8 cellular contexts compared by ENCODE assay signal in the genomic region with DNA sequence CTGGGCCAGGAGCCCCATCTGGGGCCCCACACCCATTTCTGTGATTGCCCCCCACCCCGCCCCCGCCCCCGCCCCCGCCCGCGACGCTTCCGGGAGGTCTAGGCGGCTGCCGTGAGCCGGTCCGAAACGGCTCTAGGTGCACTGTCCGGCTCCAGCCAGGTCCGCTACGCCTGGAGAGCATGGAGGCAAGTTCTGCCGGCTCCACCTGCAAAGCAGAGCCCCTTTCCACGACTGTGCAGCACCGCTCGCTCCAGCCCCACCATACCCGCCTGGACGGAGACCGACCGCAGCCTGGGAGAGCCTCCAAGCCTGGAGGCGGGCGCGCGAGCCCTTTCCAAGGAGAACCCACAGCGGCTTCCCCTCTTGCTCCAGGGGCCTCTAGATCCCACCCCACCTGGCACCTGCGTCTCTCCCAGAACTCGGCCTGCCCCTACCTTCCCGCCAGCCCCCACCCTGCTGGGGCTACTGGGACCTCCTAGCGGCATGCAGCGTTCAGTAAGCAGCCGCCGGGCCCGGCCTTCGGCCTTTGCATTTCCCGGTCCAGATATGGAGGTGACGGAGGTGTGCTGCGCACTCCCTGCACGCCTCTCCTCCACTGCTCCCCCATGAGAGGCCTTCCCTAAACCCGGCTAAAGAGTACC.
DNase-seq lines count a peak whose midpoint lies in the region; ATAC-seq and TF ChIP-seq lines count a peak whose summit lies in the region.

No MANE protein-coding gene starts in this region.

- H3K9me3 Mint-ChIP-seq in brain (peaks cover 13 to 27% (median 19%) of the 10 kb centered on the region in 5 experiments), memory B cell (no peaks in the 10 kb centered on the region)

- H3K9me3 ChIP-seq in vagina (no peaks in the 10 kb centered on the region), Karpas-422 (ENCODE audit: low read length) (no peaks in the 10 kb centered on the region)

- H3K9me2 ChIP-seq in Karpas-422 (replicated peaks; ENCODE audit: insufficient read depth, low read length), result no peaks in the 10 kb centered on the region

- H3K4me1 ChIP-seq in ACC112 (ENCODE audit: control insufficient read depth, insufficient read depth, low read length, unreplicated experiment) (peaks cover 16% of the 10 kb centered on the region), vagina (peaks cover 35% of the 10 kb centered on the region), Karpas-422 (ENCODE audit: low read length) (peaks cover 13% of the 10 kb centered on the region)

- H3K36me3 ChIP-seq in ACC112 (ENCODE audit: insufficient read depth, low read length), result no peaks in the 10 kb centered on the region
- no peaks in the 10 kb centered on the region for H3K36me3 ChIP-seq in vagina
- no peaks in the 10 kb centered on the region for H3K36me3 ChIP-seq in Karpas-422 (ENCODE audit: insufficient read depth, low read length)

- DNase-seq in memory B cell (ENCODE audit: low spot score in 2 of 2) (peak in 1 of 2 donors; percentile 36), vagina (ENCODE audit: extremely low spot score in 2 of 2) (peak; percentile 79 to 92), Karpas-422 (no peak), NCI-H446 (lab: John Stamatoyannopoulos, UW) (no peak)

- H3K4me3 Mint-ChIP-seq in brain (peak overlapping the region; percentile 30 to 91 (median 88)), memory B cell (peak overlapping the region; percentile 91)

- peak overlapping the region; percentile 11 for H2AFZ ChIP-seq in ACC112 (ENCODE audit: low read length, unreplicated experiment)
- no peak overlapping the region for H2AFZ ChIP-seq in Karpas-422 (ENCODE audit: low read length)

- no peaks in the 10 kb centered on the region for H4K20me1 ChIP-seq in Karpas-422 (ENCODE audit: insufficient read depth, low read depth, low read length)

- ATAC-seq in GM19023 (IDR thresholded peaks at IDR 0.05; ENCODE audit: unreplicated experiment), result peak; percentile 40
- ATAC-seq in HG03354 (IDR thresholded peaks at IDR 0.05; ENCODE audit: poor library complexity, severe bottlenecking, unreplicated experiment), result peak; percentile 41
- peak; percentile 44 for ATAC-seq in memory B cell (ENCODE audit: low read depth)

- TF ChIP-seq POLR2A in vagina (IDR thresholded peaks at IDR 0.05), result no peak

- H3K27ac Mint-ChIP-seq in brain (no peak overlapping the region), memory B cell (peak overlapping the region; percentile 85)

- H3K27me3 ChIP-seq in ACC112 (ENCODE audit: insufficient read depth, low read length), result no peaks in the 10 kb centered on the region
- H3K27me3 ChIP-seq in vagina, result no peaks in the 10 kb centered on the region
- no peaks in the 10 kb centered on the region for H3K27me3 ChIP-seq in Karpas-422 (ENCODE audit: low read length)

- H3K79me2 ChIP-seq in ACC112 (ENCODE audit: control insufficient read depth, insufficient read depth, low read length, unreplicated experiment) (no peaks in the 10 kb centered on the region), Karpas-422 (ENCODE audit: low read length) (no peaks in the 10 kb centered on the region)

- H3K27me3 Mint-ChIP-seq in brain (peaks cover 67% of the 10 kb centered on the region), memory B cell (no peaks in the 10 kb centered on the region)

- H3K9ac ChIP-seq in Karpas-422 (ENCODE audit: low read length), result no peak overlapping the region

- H3K4me3 ChIP-seq in ACC112 (ENCODE audit: low read depth, low read length), result peak overlapping the region; percentile 76
- peak overlapping the region; percentile 56 to 82 for H3K4me3 ChIP-seq in vagina
- H3K4me3 ChIP-seq in Karpas-422 (ENCODE audit: low read length), result no peak overlapping the region

- no peak overlapping the region for H3K27ac ChIP-seq in ACC112 (ENCODE audit: low read depth, low read length)
- peak overlapping the region; percentile 93 for H3K27ac ChIP-seq in vagina
- no peak overlapping the region for H3K27ac ChIP-seq in Karpas-422 (ENCODE audit: low read length)

- TF ChIP-seq CTCF in brain (conservative IDR thresholded peaks at IDR 0.05) (no peak), vagina (IDR thresholded peaks at IDR 0.05) (no peak)

- intact Hi-C loops in vagina (cut with DNase I), result no loop called here

- H3K4me2 ChIP-seq in Karpas-422 (ENCODE audit: low read depth, low read length, poor library complexity, severe bottlenecking), result no peak overlapping the region

- H3K4me1 Mint-ChIP-seq in brain, result peaks cover 9% of the 10 kb centered on the region
- H3K4me1 Mint-ChIP-seq in memory B cell, result peaks cover 13% of the 10 kb centered on the region

- H3K36me3 Mint-ChIP-seq in brain (peaks cover 16% of the 10 kb centered on the region), memory B cell (no peaks in the 10 kb centered on the region)

Comparison
In these comparisons a context has a peak if more than half of its experiments do, and no peak if none do; other contexts are left out.
1. DNase-seq: peak in vagina (2 of 2); none in Karpas-422 (single experiment) and NCI-H446 (0 of 2).
2. Peak in every context shown above with its lines, with median percentiles within 50 percentile points of each other: ATAC-seq.